18 cellular contexts compared by ENCODE assay signal in genomic region chr4:156154978-156155377, GRCh38.
DNase-seq lines count a peak whose midpoint lies in the region; ATAC-seq and TF ChIP-seq lines count a peak whose summit lies in the region.
"Had no signal": no experiment of that assay in that cellular context is flagged by ENCODE, and none has a peak within 500 bp of the region (broad histone marks: within the 10 kb centered on the region; RNA-seq: fewer than 3 reads in every experiment).

No MANE protein-coding gene starts in this region.

- in situ Hi-C loops in SK-MEL-5 (cut with HindIII; ENCODE audit: low pct_unique_long_range_greater_than_20kb, low sequenced_read_pairs): no loop called here

- ATAC-seq in GM18907 (IDR thresholded peaks at IDR 0.05; ENCODE audit: unreplicated experiment) (no peak), GM21529 (IDR thresholded peaks at IDR 0.05; ENCODE audit: unreplicated experiment) (no peak)
- ATAC-seq: A549; gastrocnemius medialis; right lobe of liver; stimulated activated naive CD8-positive, alpha-beta T cell treated with anti-CD3 and anti-CD28 coated beads, Interleukin-15, Interleukin-2, amounts not matched to agents 100 U/mL and 50 U/mL, for 24 hours had no signal

- no peak overlapping the region for H3K27ac ChIP-seq in 22Rv1
- H3K27ac ChIP-seq: A549, gastrocnemius medialis, left ventricle myocardium inferior, right lobe of liver, SJSA1, transverse colon had no signal

- TF ChIP-seq CTCF in 22Rv1 (IDR thresholded peaks at IDR 0.05) (0 out of 2 replicates have a peak, but pooled peaks have one; percentile 17), GM12865 (IDR thresholded peaks at IDR 0.05; ENCODE audit: insufficient read depth, low read depth, low read length, missing control alignments) (no peak)

- DNase-seq in GM12865 (ENCODE audit: low read depth) (peak; percentile 8), SK-MEL-5 (ENCODE audit: low read depth, low spot score) (peak; percentile 2), fibroblast of peridontal ligament (ENCODE audit: extremely low read depth) (peak; percentile 16), putamen (ENCODE audit: low spot score) (no peak), NCI-H1436 (lab: John Stamatoyannopoulos, UW) (no peak)
- DNase-seq: gastrocnemius medialis; KBM-7; left ventricle myocardium inferior; NCI-H1092; NCI-H526 treated with DMSO at 0.1 percent for 48 hours; right lobe of liver; stimulated activated naive CD8-positive, alpha-beta T cell treated with anti-CD3 and anti-CD28 coated beads, Interleukin-15, Interleukin-2, amounts not matched to agents 100 U/mL and 50 U/mL, for 24 hours; transverse colon had no signal

- H3K4me3 ChIP-seq in GM12865 (ENCODE audit: low read depth, low read length): no peak overlapping the region
- H3K4me3 ChIP-seq: A549, gastrocnemius medialis, left ventricle myocardium inferior, right lobe of liver, SJSA1, transverse colon had no signal

Comparison
In these comparisons a context has a peak if more than half of its experiments do, and no peak if none do; other contexts are left out.
1. DNase-seq: peak in GM12865 (single experiment), SK-MEL-5 (single experiment) and fibroblast of peridontal ligament (single experiment); none in putamen (single experiment) and NCI-H1436 (single experiment).